In genomic region chr3:31696815-31697548, GRCh38 we compare ENCODE assay signal across 22 cellular contexts.
"Had no signal": no experiment of that assay in that cellular context is flagged by ENCODE, and none has a peak within 500 bp of the region (broad histone marks: within the 10 kb centered on the region; RNA-seq: fewer than 3 reads in every experiment).

No MANE protein-coding gene starts in this region.

- H3K9me3 ChIP-seq: ascending aorta, esophagus muscularis mucosa had no signal

- ATAC-seq: activated CD4-positive, alpha-beta T cell treated with anti-CD3 and anti-CD28 coated beads for 36 hours; activated CD8-positive, alpha-beta memory T cell treated with anti-CD3 and anti-CD28 coated beads, Interleukin-2, amount 10 ng/mL, durations not matched to agents 7 days and 5 days; activated CD8-positive, alpha-beta T cell treated with anti-CD3 and anti-CD28 coated beads, Interleukin-2, amount 10 ng/mL, durations not matched to agents 7 days and 5 days; effector memory CD8-positive, alpha-beta T cell; gastroesophageal sphincter had no signal

- H3K4me1 ChIP-seq: ascending aorta, esophagus muscularis mucosa, gastroesophageal sphincter had no signal

- H3K36me3 ChIP-seq: esophagus muscularis mucosa had no signal

- H3K4me3 ChIP-seq: ascending aorta, coronary artery, esophagus muscularis mucosa, gastroesophageal sphincter had no signal

- H3K27me3 ChIP-seq: ascending aorta, esophagus muscularis mucosa, gastroesophageal sphincter had no signal

- H3K27ac ChIP-seq: ascending aorta, coronary artery, esophagus muscularis mucosa, gastroesophageal sphincter had no signal

- DNase-seq: activated CD4-positive, alpha-beta memory T cell treated with anti-CD3 and anti-CD28 coated beads for 36 hours; activated CD4-positive, alpha-beta T cell treated with anti-CD3 and anti-CD28 coated beads for 36 hours; activated CD4-positive, alpha-beta T cell treated with anti-CD3 and anti-CD28 coated beads, Interleukin-2, amount 10 ng/mL, durations not matched to agents 24 days and 14 days; activated CD4-positive, CD25-positive, alpha-beta regulatory T cell; activated CD4-positive, CD25-positive, alpha-beta regulatory T cell treated with anti-CD3 and anti-CD28 coated beads, Interleukin-2, amount 50 U/mL, for 72 hours; activated CD8-positive, alpha-beta memory T cell treated with anti-CD3 and anti-CD28 coated beads, Interleukin-2, amount 10 ng/mL, durations not matched to agents 7 days and 5 days; activated CD8-positive, alpha-beta memory T cell treated with anti-CD3 and anti-CD28 coated beads, Interleukin-2, amount 50 U/mL, for 4 hours; activated CD8-positive, alpha-beta T cell treated with anti-CD3 and anti-CD28 coated beads, Interleukin-2, amount 10 ng/mL, durations not matched to agents 7 days and 5 days; activated effector memory CD4-positive, alpha-beta T cell treated with anti-CD3 and anti-CD28 coated beads, Interleukin-2, amount 50 U/mL, for 16 hours; activated naive CD4-positive, alpha-beta T cell treated with anti-CD3 and anti-CD28 coated beads for 36 hours; activated naive CD8-positive, alpha-beta T cell treated with anti-CD3 and anti-CD28 coated beads, Interleukin-2, amount 10 ng/mL, durations not matched to agents 7 days and 5 days; activated T-cell treated with anti-CD3 and anti-CD28 coated beads, Interleukin-2, amount 50 U/mL, for 1 hour; activated T-cell treated with anti-CD3 and anti-CD28 coated beads, Interleukin-2, amount 50 U/mL, for 48 hours; effector CD4-positive, alpha-beta T cell; effector memory CD8-positive, alpha-beta T cell; erythroblast; foreskin melanocyte; T-helper 2 cell had no signal
